ENCODE assay signal across 27 cellular contexts in the genomic region with DNA sequence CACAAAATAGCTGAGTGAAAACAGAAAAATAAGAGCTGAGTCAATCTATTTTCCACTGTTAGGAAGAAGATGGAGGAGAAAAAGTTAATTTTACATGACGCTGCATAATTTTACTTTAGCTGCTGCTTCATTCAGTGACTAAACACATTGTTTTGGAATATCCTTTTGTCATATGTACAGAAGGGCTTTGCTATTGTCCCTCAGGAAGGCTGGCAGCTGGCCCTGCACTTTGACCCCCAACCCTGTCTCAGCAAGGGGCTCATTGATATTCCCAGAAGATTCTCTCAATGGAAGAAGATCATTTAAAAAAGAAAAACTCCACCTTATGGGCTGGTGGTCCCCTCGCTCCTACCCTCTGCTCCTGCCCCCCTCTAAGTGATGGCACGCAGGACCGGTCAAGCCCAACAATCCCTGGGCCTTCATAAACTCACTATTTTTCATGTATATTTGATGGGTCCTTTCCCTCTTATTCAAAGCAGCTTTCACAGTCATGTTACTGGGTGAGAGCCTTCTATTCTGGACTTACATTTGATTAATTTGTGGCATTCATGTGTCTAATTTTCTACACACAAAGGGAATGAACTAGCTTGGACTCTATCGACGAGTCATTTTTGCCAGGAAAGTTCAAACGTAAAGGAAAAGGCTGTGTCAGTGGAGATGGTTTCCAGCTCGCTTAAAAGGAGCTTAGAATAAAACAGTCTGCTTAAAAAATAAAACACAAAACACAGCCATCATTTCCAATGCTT.
A peak's percentile ranks its signal among the peaks of the same experiment; 100 is the strongest.
DNase-seq lines count a peak whose midpoint lies in the region; ATAC-seq and TF ChIP-seq lines count a peak whose summit lies in the region.
"Had no signal": no experiment of that assay in that cellular context is flagged by ENCODE, and none has a peak within 500 bp of the region (broad histone marks: within the 10 kb centered on the region; RNA-seq: fewer than 3 reads in every experiment).

No MANE protein-coding gene starts in this region.

- no peak for TF ChIP-seq CTCF in type B pancreatic cell (conservative IDR thresholded peaks at IDR 0.05)

- intact Hi-C loops in Right ventricle myocardium superior (cut with DNase I), result loop anchor here (10.0 kb wide), 1 partner anchor 161 kb away; no protein-coding TSS in a partner anchor
- intact Hi-C loops in cardiac septum (cut with DNase I), result no loop called here

- no peaks in the 10 kb centered on the region for H3K27me3 Mint-ChIP-seq in type B pancreatic cell

- DNase-seq in Right ventricle myocardium superior (no peak), cardiac septum (ENCODE audit: low spot score) (no peak), dermis blood vessel endothelial cell (peak; percentile 40), iPS-NIHi11 (ENCODE audit: low spot score) (peak; percentile 17), type B pancreatic cell (ENCODE audit: extremely low spot score, unreplicated experiment) (no peak), AG08395 (ENCODE audit: low spot score) (no peak), dedifferentiated amniotic fluid mesenchymal stem cell (ENCODE audit: extremely low spot score) (no peak)
- DNase-seq: activated CD4-positive, alpha-beta T cell treated with anti-CD3 and anti-CD28 coated beads, Interleukin-2, amount 10 ng/mL, durations not matched to agents 7 days and 5 days; activated CD8-positive, alpha-beta memory T cell treated with anti-CD3 and anti-CD28 coated beads, Interleukin-2, amount 50 U/mL, for 48 hours; activated gamma-delta T cell; caudate nucleus; DMS53; effector CD8-positive, alpha-beta T cell; esophagus squamous epithelium; HFFc6; KG1; mammary epithelial cell; naive thymus-derived CD8-positive, alpha-beta T cell; NCI-H1048; NCI-H2081; NCI-H524; psoas muscle; small intestine; stimulated activated CD4-positive, alpha-beta T cell treated with anti-CD3 and anti-CD28 coated beads, Interleukin-4, amount 100 ng/mL, for 24 hours had no signal

- peak overlapping the region; percentile 22 for H3K4me3 Mint-ChIP-seq in type B pancreatic cell
- H3K4me3 Mint-ChIP-seq: activated CD4-positive, alpha-beta T cell treated with anti-CD3 and anti-CD28 coated beads, Interleukin-2, amount 10 ng/mL, durations not matched to agents 7 days and 5 days; CD14-positive monocyte; HFFc6; naive thymus-derived CD8-positive, alpha-beta T cell had no signal

- H3K4me1 Mint-ChIP-seq in type B pancreatic cell (ENCODE audit: unreplicated experiment), result peaks cover 56% of the 10 kb centered on the region

- ATAC-seq in Right ventricle myocardium superior (ENCODE audit: poor library complexity) (peak; percentile 11), GM21786 (IDR thresholded peaks at IDR 0.05; ENCODE audit: unreplicated experiment) (no peak)
- ATAC-seq: GM12878; naive thymus-derived CD8-positive, alpha-beta T cell; psoas muscle had no signal

- H3K27ac Mint-ChIP-seq in type B pancreatic cell, result peak overlapping the region; percentile 12
- H3K27ac Mint-ChIP-seq: activated CD4-positive, alpha-beta T cell treated with anti-CD3 and anti-CD28 coated beads, Interleukin-2, amount 10 ng/mL, durations not matched to agents 7 days and 5 days; CD14-positive monocyte; HFFc6; naive thymus-derived CD8-positive, alpha-beta T cell had no signal

- peaks cover 3% of the 10 kb centered on the region for H3K36me3 Mint-ChIP-seq in type B pancreatic cell
- H3K36me3 Mint-ChIP-seq: CD14-positive monocyte; naive thymus-derived CD8-positive, alpha-beta T cell had no signal

- peaks cover 10% of the 10 kb centered on the region for H3K9me3 Mint-ChIP-seq in type B pancreatic cell
- H3K9me3 Mint-ChIP-seq: activated CD4-positive, alpha-beta T cell treated with anti-CD3 and anti-CD28 coated beads, Interleukin-2, amount 10 ng/mL, durations not matched to agents 7 days and 5 days; HFFc6; naive thymus-derived CD8-positive, alpha-beta T cell had no signal

Comparison
In these comparisons a context has a peak if more than half of its experiments do, and no peak if none do; other contexts are left out.
1. DNase-seq: peak in dermis blood vessel endothelial cell (single experiment) and iPS-NIHi11 (single experiment); none in Right ventricle myocardium superior (single experiment), cardiac septum (single experiment), type B pancreatic cell (single experiment), AG08395 (single experiment) and dedifferentiated amniotic fluid mesenchymal stem cell (single experiment).